Comparison of ENCODE assay signal across 8 cellular contexts in the genomic region with DNA sequence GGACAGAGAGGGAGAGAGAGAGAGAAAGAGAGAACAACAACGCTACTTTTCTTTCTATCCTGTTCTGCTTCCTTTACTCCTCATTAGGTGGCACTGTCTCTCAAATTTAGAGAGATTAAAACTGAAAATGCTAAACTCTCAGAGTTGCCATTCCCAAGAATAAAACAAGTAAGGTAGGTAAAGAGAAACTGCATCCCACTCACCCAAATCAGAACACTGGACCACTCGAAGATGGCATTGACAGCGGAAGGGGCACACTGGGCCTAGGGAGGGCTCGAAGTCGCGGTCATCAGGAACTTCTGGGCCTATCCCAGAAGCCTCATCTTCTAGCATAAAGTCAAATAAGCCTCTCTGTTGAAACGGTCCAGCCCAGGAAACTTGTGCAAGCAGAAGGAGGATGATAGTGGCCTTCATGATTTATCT. TPM values are rescaled to one million over a fixed set of nuclear protein-coding genes. Genes with fewer than 3 reads are reported as not detected.
DNase-seq lines count a peak whose midpoint lies in the region; ATAC-seq and TF ChIP-seq lines count a peak whose summit lies in the region.

No MANE protein-coding gene starts in this region.

- no peak overlapping the region for H3K27ac Mint-ChIP-seq in stimulated activated effector memory CD8-positive, alpha-beta T cell treated with anti-CD3 and anti-CD28 coated beads, Interleukin-12 subunit alpha, Interleukin-12 subunit beta, amount 100 ng/mL, for 72 hours

- H3K4me3 ChIP-seq in Panc1 (ENCODE audit: low read depth in 2 of 2, low read length in 2 of 2) (peak overlapping the region in 1 of 2 experiments; percentile 16; a peak in 1 of 4 replicates), foreskin fibroblast (ENCODE audit: low read depth in 1 of 2, low read length in 2 of 2) (peak overlapping the region; percentile 57 to 79)

- no peaks in the 10 kb centered on the region for H3K4me1 ChIP-seq in Panc1 (ENCODE audit: control insufficient read depth, insufficient read depth, low read length)

- H3K9me3 ChIP-seq in Panc1 (ENCODE audit: control insufficient read depth, insufficient read depth, low read depth, low read length), result no peaks in the 10 kb centered on the region; the same call in 1 of the 2 replicates

- intact Hi-C loops in Panc1 (cut with micrococcal nuclease; ENCODE audit: unreplicated experiment), result loop anchor here (5.0 kb wide), 1 partner anchor 149 kb away; no protein-coding TSS in a partner anchor

- no TSS peak for BruUV-seq in Panc1 (replicated peaks; lab: Mats Ljungman, UMichigan)

- no peak overlapping the region for H3K4me3 Mint-ChIP-seq in stimulated activated effector memory CD8-positive, alpha-beta T cell treated with anti-CD3 and anti-CD28 coated beads, Interleukin-12 subunit alpha, Interleukin-12 subunit beta, amount 100 ng/mL, for 72 hours

- no peaks in the 10 kb centered on the region for H3K4me1 Mint-ChIP-seq in stimulated activated effector memory CD8-positive, alpha-beta T cell treated with anti-CD3 and anti-CD28 coated beads, Interleukin-12 subunit alpha, Interleukin-12 subunit beta, amount 100 ng/mL, for 72 hours

- DNase-seq in Panc1 (ENCODE audit: low read depth, low spot score) (peak; percentile 1), foreskin fibroblast (peak in 1 of 2 donors; percentile 63), renal cortical epithelial cell (ENCODE audit: low read depth) (peak; percentile 72), AG08396 (ENCODE audit: low spot score) (no peak), retina (no peak)
- no peak for DNase-seq in stimulated activated effector memory CD8-positive, alpha-beta T cell treated with anti-CD3 and anti-CD28 coated beads, Interleukin-12 subunit alpha, Interleukin-12 subunit beta, amount 100 ng/mL, for 72 hours (ENCODE audit: low spot score in 2 of 2)

- H3K36me3 Mint-ChIP-seq in stimulated activated effector memory CD8-positive, alpha-beta T cell treated with anti-CD3 and anti-CD28 coated beads, Interleukin-12 subunit alpha, Interleukin-12 subunit beta, amount 100 ng/mL, for 72 hours, result no peaks in the 10 kb centered on the region

- CTCF ChIA-PET in Panc1 (lab: Charles Lee), result no interaction called here

- ATAC-seq in Panc1 (no peak), GM21360 (IDR thresholded peaks at IDR 0.05; ENCODE audit: unreplicated experiment) (no peak)
- no peak for ATAC-seq in stimulated activated effector memory CD8-positive, alpha-beta T cell treated with anti-CD3 and anti-CD28 coated beads, Interleukin-12 subunit alpha, Interleukin-12 subunit beta, amount 100 ng/mL, for 72 hours

- POLR2A ChIA-PET in Panc1 (lab: Charles Lee), result no interaction called here

- H3K27me3 ChIP-seq in Panc1 (ENCODE audit: control insufficient read depth, insufficient read depth, low read length), result no peaks in the 10 kb centered on the region

- H3K27ac ChIP-seq in Panc1 (ENCODE audit: low read length), result no peak overlapping the region

- H3K9me3 Mint-ChIP-seq in stimulated activated effector memory CD8-positive, alpha-beta T cell treated with anti-CD3 and anti-CD28 coated beads, Interleukin-12 subunit alpha, Interleukin-12 subunit beta, amount 100 ng/mL, for 72 hours, result no peaks in the 10 kb centered on the region

- 0 out of 2 replicates have a peak, but pooled peaks have one; percentile 21 for TF ChIP-seq CTCF in GM12874 (IDR thresholded peaks at IDR 0.05; ENCODE audit: insufficient read depth, low read depth, low read length)
- TF ChIP-seq CTCF in Panc1 (IDR thresholded peaks at IDR 0.05), result peak; percentile 34; the same call in 1 of the 2 replicates
- peak; percentile 57 for TF ChIP-seq CTCF in foreskin fibroblast (IDR thresholded peaks at IDR 0.05; ENCODE audit: low read depth, low read length)

- no peaks in the 10 kb centered on the region for H3K36me3 ChIP-seq in Panc1 (ENCODE audit: control insufficient read depth, insufficient read depth, low read length)

- in situ Hi-C loops in Panc1 (cut with HindIII; ENCODE audit: low pct_unique_long_range_greater_than_20kb, low sequenced_read_pairs), result no loop called here

RNA-seq across cellular contexts. Expression of a gene that starts 4.5 kb away (rescaled TPM):
- total RNA-seq in Panc1 (2021; ENCODE audit: unreplicated experiment), result 1.9 TPM
- not detected for polyA plus RNA-seq in Panc1 (2012; ENCODE audit: insufficient read length)
- 43.6 and 748 TPM in 2 replicates for total RNA-seq in renal cortical epithelial cell

Comparison
In these comparisons a context has a peak if more than half of its experiments do, and no peak if none do; other contexts are left out.
1. DNase-seq: peak in Panc1 (single experiment) and renal cortical epithelial cell (single experiment); none in stimulated activated effector memory CD8-positive, alpha-beta T cell treated with anti-CD3 and anti-CD28 coated beads, Interleukin-12 subunit alpha, Interleukin-12 subunit beta, amount 100 ng/mL, for 72 hours (0 of 2), AG08396 (single experiment) and retina (single experiment).
2. RNA of a gene that starts 4.5 kb away (total RNA-seq): 43.6 to 748 TPM in renal cortical epithelial cell; 1.9 TPM in Panc1 (single experiment); every median in the first group is over 10 times any median in the second.
3. Peak in every context shown above with its lines, with median percentiles within 50 percentile points of each other: CTCF ChIP-seq.